19 cellular contexts compared by ENCODE assay signal in genomic region chr7:28076421-28077163, GRCh38.
DNase-seq lines count a peak whose midpoint lies in the region; ATAC-seq, FAIRE-seq and TF ChIP-seq lines count a peak whose summit lies in the region.
"Had no signal": no experiment of that assay in that cellular context is flagged by ENCODE, and none has a peak within 500 bp of the region (broad histone marks: within the 10 kb centered on the region; RNA-seq: fewer than 3 reads in every experiment).

No MANE protein-coding gene starts in this region.

- POLR2A ChIA-PET in A549 (lab: Yijun Ruan, JAX): no interaction called here
- POLR2A ChIA-PET in GM10248 (lab: Yijun Ruan, JAX): no interaction called here

- no peak overlapping the region for H3K9ac ChIP-seq in adipocyte (ENCODE audit: low read length)

- H3K4me1 ChIP-seq in A549 (peaks cover 35% of the 10 kb centered on the region), adipocyte (ENCODE audit: control insufficient read depth, insufficient read depth, low read length) (peaks cover 23% of the 10 kb centered on the region), testis (peaks cover 31% of the 10 kb centered on the region)
- H3K4me1 ChIP-seq: breast epithelium had no signal

- peak overlapping the region; percentile 83 for H3K4me2 ChIP-seq in A549

- no peaks in the 10 kb centered on the region for H3K27me3 ChIP-seq in adipocyte (replicated peaks; ENCODE audit: control insufficient read depth, insufficient read depth, low read length)
- no peaks in the 10 kb centered on the region for H3K27me3 ChIP-seq in testis
- H3K27me3 ChIP-seq: breast epithelium, gastroesophageal sphincter, suprapubic skin had no signal

- ATAC-seq in A549 (peak in 1 of 2 experiments; percentile 74; a peak in 3 of 6 replicates), left lobe of liver (peak; percentile 34)
- ATAC-seq: gastroesophageal sphincter; naive thymus-derived CD4-positive, alpha-beta T cell; sciatic nerve; T-cell had no signal

- H3K27ac ChIP-seq in A549 (peak overlapping the region; percentile 69 to 71), testis (no peak overlapping the region)
- H3K27ac ChIP-seq: breast epithelium, gastroesophageal sphincter, suprapubic skin had no signal

- TF ChIP-seq POLR2A in A549 (IDR thresholded peaks at IDR 0.05; ENCODE audit: low read length): no peak
- no peak for TF ChIP-seq POLR2A in testis (IDR thresholded peaks at IDR 0.05)

- intact Hi-C loops in testis (cut with DNase I; ENCODE audit: low total_unique reads): no loop called here

- TF ChIP-seq EP300 in A549 (IDR thresholded peaks at IDR 0.05): no peak

- DNase-seq in A549 (ENCODE audit: low read depth in 1 of 2, low spot score in 1 of 2): peak in 1 of 2 experiments; percentile 57
- peak; percentile 20 for DNase-seq in NCI-H1092 (lab: John Stamatoyannopoulos, UW)
- peak; percentile 81 for DNase-seq in adipocyte (ENCODE audit: low read depth)
- DNase-seq in left lobe of liver (ENCODE audit: low spot score): no peak
- DNase-seq in GM10248 (ENCODE audit: extremely low spot score): no peak
- no peak for DNase-seq in testis
- DNase-seq in amygdala (lab: John Stamatoyannopoulos, UW): no peak
- no peak for DNase-seq in T-helper 9 cell
- DNase-seq: activated CD4-positive, alpha-beta T cell treated with anti-CD3 and anti-CD28 coated beads for 4 hours; GF-D8; GOT3; kidney; naive thymus-derived CD4-positive, alpha-beta T cell; T-cell had no signal

- H3K4me3 ChIP-seq in A549 (peak overlapping the region; percentile 31; the same call in 1 of the 3 replicates), adipocyte (ENCODE audit: low read length) (no peak overlapping the region), testis (no peak overlapping the region)
- H3K4me3 ChIP-seq: breast epithelium, gastroesophageal sphincter, suprapubic skin had no signal

- H3K36me3 ChIP-seq in adipocyte (ENCODE audit: control insufficient read depth, insufficient read depth, low read length, severe bottlenecking) (no peaks in the 10 kb centered on the region), testis (ENCODE audit: low read depth, missing control alignments) (no peaks in the 10 kb centered on the region)
- H3K36me3 ChIP-seq: breast epithelium, gastroesophageal sphincter, suprapubic skin had no signal

- H3K9me3 ChIP-seq in A549 (no peaks in the 10 kb centered on the region), adipocyte (ENCODE audit: control insufficient read depth, low read length) (no peaks in the 10 kb centered on the region), testis (no peaks in the 10 kb centered on the region)
- H3K9me3 ChIP-seq: breast epithelium, gastroesophageal sphincter, suprapubic skin had no signal

- no peak for FAIRE-seq in A549 (lab: Jason Lieb, UNC)
- FAIRE-seq: GM12891, kidney had no signal

- 19% methylated on average over 10 of the region's 10 CpGs for WGBS in A549 (ENCODE audit: missing lambda C conversion rate)
- WGBS in testis, 2 donors: 78 to 81% methylated on average over 10 of the region's 10 CpGs

- TF ChIP-seq CTCF in A549 (IDR thresholded peaks at IDR 0.05): no peak
- TF ChIP-seq CTCF in GM10248 (IDR thresholded peaks at IDR 0.05; ENCODE audit: control extremely low read depth, extremely low read depth, low read depth, missing control alignments): no peak
- no peak for TF ChIP-seq CTCF in testis (IDR thresholded peaks at IDR 0.05)

- no peak for TF ChIP-seq RAD21 in A549 (conservative IDR thresholded peaks at IDR 0.05 in 1 of 2, IDR thresholded peaks at IDR 0.05 in 1 of 2)

- CTCF ChIA-PET in A549 (lab: Yijun Ruan, JAX) (interaction anchor here (1.3 to 11.3 kb wide), 15 partner anchors 8 to 881 kb away, joined by 3 to 117 read pairs (median 19); no protein-coding TSS in a partner anchor), GM10248 (lab: Yijun Ruan, JAX) (interaction anchor here (1.1 to 6.8 kb wide), 9 partner anchors 11 to 881 kb away, joined by 4 to 78 read pairs (median 16); no protein-coding TSS in a partner anchor)

TF ChIP-seq in A549, 52 proteins besides CTCF, POLR2A, EP300 and RAD21:
- TF ChIP-seq ZC3H11A (IDR thresholded peaks at IDR 0.05) (no peak), CEBPB (IDR thresholded peaks at IDR 0.05) (peak; percentile 67 to 70)

Comparison
In these comparisons a context has a peak if more than half of its experiments do, and no peak if none do; other contexts are left out.
1. DNase-seq: peak in NCI-H1092 (single experiment) and adipocyte (single experiment); none in left lobe of liver (single experiment), GM10248 (single experiment), testis (single experiment), amygdala (0 of 56) and T-helper 9 cell (single experiment).
2. H3K27ac ChIP-seq: peak in A549 (2 of 2); none in testis (0 of 2).